8 cellular contexts compared by ENCODE assay signal in genomic region chr16:58197314-58198012, GRCh38. TPM values are rescaled to one million over a fixed set of nuclear protein-coding genes. Genes with fewer than 3 reads are reported as not detected.
DNase-seq lines count a peak whose midpoint lies in the region; ATAC-seq and TF ChIP-seq lines count a peak whose summit lies in the region.

No MANE protein-coding gene starts in this region.

- DNase-seq in HCT116 (ENCODE audit: low read depth, low spot score) (no peak), dorsolateral prefrontal cortex (no peak), SW 1271 (lab: John Stamatoyannopoulos, UW) (no peak), G401 (ENCODE audit: low spot score) (no peak)

- POLR2A ChIA-PET in HCT116 (lab: Charles Lee) = interaction anchor here (0.8 kb wide), 1 partner anchor 25 kb away, joined by 3 read pairs; no protein-coding TSS in a partner anchor

- intact Hi-C loops in HCT116 (cut with micrococcal nuclease) = loop anchor here (5.0 kb wide), 1 partner anchor 175 kb away; no protein-coding TSS in a partner anchor
- intact Hi-C loops in dorsolateral prefrontal cortex (cut with DNase I) = loop anchor here (5.0 to 10.0 kb wide), 3 partner anchors 70 to 287 kb away; partner anchors contain the start of gene CFAP20 (in 2 of the 2)

- H3K4me2 ChIP-seq in HCT116 (ENCODE audit: low read length) (peak overlapping the region; percentile 87), OCI-LY3 (ENCODE audit: low read length) (peak overlapping the region; percentile 96)

- H3K27me3 ChIP-seq in HCT116 (ENCODE audit: insufficient read depth, low read length) = no peaks in the 10 kb centered on the region
- no peaks in the 10 kb centered on the region for H3K27me3 ChIP-seq in OCI-LY3 (ENCODE audit: low read depth, low read length)
- no peaks in the 10 kb centered on the region for H3K27me3 ChIP-seq in dorsolateral prefrontal cortex
- H3K27me3 ChIP-seq in muscle layer of colon (ENCODE audit: control insufficient read depth in 1 of 2, insufficient read depth in 2 of 2, low read length in 2 of 2) = no peaks in the 10 kb centered on the region

- peak; percentile 41 for ATAC-seq in HCT116
- ATAC-seq in GM21515 (IDR thresholded peaks at IDR 0.05; ENCODE audit: unreplicated experiment) = no peak

- peak overlapping the region; percentile 57 for H3K4me3 ChIP-seq in GM12875 (ENCODE audit: low read depth, low read length)
- H3K4me3 ChIP-seq in HCT116 (replicated peaks in 1 of 2; ENCODE audit: low read depth in 1 of 2, low read length in 2 of 2) = peak overlapping the region; percentile 88 to 96
- H3K4me3 ChIP-seq in OCI-LY3 (ENCODE audit: low read length) = peak overlapping the region; percentile 94
- peak overlapping the region; percentile 51 to 88 (median 75) for H3K4me3 ChIP-seq in dorsolateral prefrontal cortex
- peak overlapping the region; percentile 60 to 79 for H3K4me3 ChIP-seq in muscle layer of colon (ENCODE audit: low read depth in 1 of 2, low read length in 2 of 2)

- no TSS peak for BruUV-seq in HCT116 (replicated peaks; lab: Mats Ljungman, UMichigan)

- TF ChIP-seq CTCF in GM12875 (IDR thresholded peaks at IDR 0.05; ENCODE audit: borderline replicate concordance, insufficient read depth, low read depth, low read length) = no peak
- TF ChIP-seq CTCF in HCT116 (IDR thresholded peaks at IDR 0.05 in 2 of 3, conservative IDR thresholded peaks at IDR 0.05 in 1 of 3; ENCODE audit: borderline replicate concordance in 1 of 3, insufficient read depth in 1 of 3, low read depth in 2 of 3, low read length in 2 of 3) = no peak
- TF ChIP-seq CTCF in OCI-LY3 (IDR thresholded peaks at IDR 0.05; ENCODE audit: low read depth, low read length) = no peak
- TF ChIP-seq CTCF in dorsolateral prefrontal cortex (IDR thresholded peaks at IDR 0.05 in 54 of 56, conservative IDR thresholded peaks at IDR 0.05 in 2 of 56; ENCODE audit: low read depth in 1 of 56, partially characterized antibody in 56 of 56) = no peak

- CTCF ChIA-PET in HCT116 (lab: Charles Lee) = no interaction called here

- H3K27ac ChIP-seq in HCT116 (ENCODE audit: low read depth, low read length) (no peak overlapping the region), OCI-LY3 (ENCODE audit: low read length) (peak overlapping the region; percentile 55), dorsolateral prefrontal cortex (peak overlapping the region in 5 of 59 donors; percentile 57 to 85 (median 68)), muscle layer of colon (ENCODE audit: low read depth, low read length) (no peak overlapping the region)

- in situ Hi-C loops in G401 (cut with HindIII; ENCODE audit: low sequenced_read_pairs) = no loop called here

- H3K9ac ChIP-seq in HCT116 (ENCODE audit: low read length) = peak overlapping the region; percentile 81
- peak overlapping the region; percentile 92 for H3K9ac ChIP-seq in OCI-LY3 (ENCODE audit: low read length)
- peak overlapping the region; percentile 81 for H3K9ac ChIP-seq in muscle layer of colon (ENCODE audit: low read length)

- no peak for TF ChIP-seq POLR2A in HCT116 (IDR thresholded peaks at IDR 0.05; ENCODE audit: borderline replicate concordance, extremely low read depth, insufficient read depth, insufficient read length)

- peaks cover 49% of the 10 kb centered on the region for H3K79me2 ChIP-seq in HCT116 (ENCODE audit: insufficient read depth, low read length)
- H3K79me2 ChIP-seq in OCI-LY3 (ENCODE audit: low read length) = peaks cover 52% of the 10 kb centered on the region

- H2AFZ ChIP-seq in HCT116 (ENCODE audit: low read depth, low read length, poor library complexity, severe bottlenecking) (no peak overlapping the region), OCI-LY3 (ENCODE audit: low read depth, low read length) (no peak overlapping the region)

- H3K4me1 ChIP-seq in HCT116 (ENCODE audit: control insufficient read depth in 1 of 2, insufficient read depth in 2 of 2, low read length in 2 of 2) = peaks cover 16 to 25% of the 10 kb centered on the region in 2 experiments
- H3K4me1 ChIP-seq in OCI-LY3 (ENCODE audit: low read length) = peaks cover 38% of the 10 kb centered on the region
- H3K4me1 ChIP-seq in muscle layer of colon (ENCODE audit: insufficient read depth, low read length) = peaks cover 13% of the 10 kb centered on the region

- H3K9me2 ChIP-seq in HCT116 (ENCODE audit: insufficient read depth) = no peaks in the 10 kb centered on the region

- peaks cover 4% of the 10 kb centered on the region; the same call in 1 of the 2 replicates for H4K20me1 ChIP-seq in HCT116 (ENCODE audit: insufficient read depth)
- no peaks in the 10 kb centered on the region; the same call in 1 of the 2 replicates for H4K20me1 ChIP-seq in OCI-LY3 (ENCODE audit: insufficient read depth, low read length)

- RAD21 ChIA-PET in HCT116 (lab: Charles Lee; ENCODE audit: low non-redundant PET in 1 of 2, low total read pairs in 2 of 2, uncharacterized antibody in 2 of 2, unreplicated experiment in 2 of 2) = no interaction called here

- TF ChIP-seq RAD21 in HCT116 (IDR thresholded peaks at IDR 0.05; ENCODE audit: low read depth) = no peak

- H3K36me3 ChIP-seq in HCT116 (ENCODE audit: control insufficient read depth in 1 of 2, insufficient read depth in 2 of 2, low read length in 2 of 2) (peaks cover 31 to 34% of the 10 kb centered on the region in 2 experiments), OCI-LY3 (replicated peaks; ENCODE audit: low read depth, low read length) (peaks cover 40% of the 10 kb centered on the region), muscle layer of colon (ENCODE audit: insufficient read depth, low read length) (peaks cover 30% of the 10 kb centered on the region)

- H3K9me3 ChIP-seq in HCT116 (ENCODE audit: control insufficient read depth in 1 of 2, insufficient read depth in 1 of 2, low read depth in 1 of 2, low read length in 2 of 2) (no peaks in the 10 kb centered on the region), OCI-LY3 (ENCODE audit: insufficient read depth, low read length) (no peaks in the 10 kb centered on the region), muscle layer of colon (ENCODE audit: low read length) (no peaks in the 10 kb centered on the region)

TF ChIP-seq in HCT116, 20 proteins besides CTCF, POLR2A, EP300 and RAD21 (continues in another document):
- TF ChIP-seq ATF3 (IDR thresholded peaks at IDR 0.05) (no peak), MAX (IDR thresholded peaks at IDR 0.05) (no peak), POLR2AphosphoS5 (IDR thresholded peaks at IDR 0.05; ENCODE audit: low read depth, low read length) (no peak), EGR1 (IDR thresholded peaks at IDR 0.05; ENCODE audit: low read depth) (no peak), ELF1 (IDR thresholded peaks at IDR 0.05; ENCODE audit: borderline replicate concordance, low read depth) (no peak), FOSL1 (IDR thresholded peaks at IDR 0.05; ENCODE audit: low read depth) (no peak), ZBTB33 (IDR thresholded peaks at IDR 0.05; ENCODE audit: extremely low read depth, insufficient replicate concordance, low read length) (no peak), EZH2 (IDR thresholded peaks at IDR 0.05) (no peak), TCF7L2 (IDR thresholded peaks at IDR 0.05; ENCODE audit: borderline replicate concordance, extremely low read depth, insufficient read depth, insufficient read length) (no peak), EZH2phosphoT487 (IDR thresholded peaks at IDR 0.05; ENCODE audit: borderline replicate concordance) (no peak), CBX3 (IDR thresholded peaks at IDR 0.05; ENCODE audit: low read depth) (no peak), ZNF274 (IDR thresholded peaks at IDR 0.05; ENCODE audit: low read depth, low read length) (no peak)

RNA-seq across cellular contexts. Expression of gene CSNK2A2, which starts 0.4 kb away (rescaled TPM):
- 97.7 TPM for total RNA-seq in HCT116 (2021; ENCODE audit: unreplicated experiment)
- polyA plus RNA-seq in HCT116 (2012) = 71.0 and 75.5 TPM in 2 replicates
- 10 to 100 TPM; 39.0 to 73.3 (median 54.9) TPM for total RNA-seq in dorsolateral prefrontal cortex
- total RNA-seq in G401 (2014; rRNA removed; shearing (Covaris generic)) = 23.9 and 34.4 TPM in 2 replicates
